2 cellular contexts compared by ENCODE assay signal in genomic region chr13:68748038-68748437, GRCh38.
TF ChIP-seq lines count a peak whose summit lies in the region.

No MANE protein-coding gene starts in this region.

TF ChIP-seq in GM23338, 12 proteins besides CTCF, POLR2A, EP300 and RAD21:
- TF ChIP-seq, protein P1, sequence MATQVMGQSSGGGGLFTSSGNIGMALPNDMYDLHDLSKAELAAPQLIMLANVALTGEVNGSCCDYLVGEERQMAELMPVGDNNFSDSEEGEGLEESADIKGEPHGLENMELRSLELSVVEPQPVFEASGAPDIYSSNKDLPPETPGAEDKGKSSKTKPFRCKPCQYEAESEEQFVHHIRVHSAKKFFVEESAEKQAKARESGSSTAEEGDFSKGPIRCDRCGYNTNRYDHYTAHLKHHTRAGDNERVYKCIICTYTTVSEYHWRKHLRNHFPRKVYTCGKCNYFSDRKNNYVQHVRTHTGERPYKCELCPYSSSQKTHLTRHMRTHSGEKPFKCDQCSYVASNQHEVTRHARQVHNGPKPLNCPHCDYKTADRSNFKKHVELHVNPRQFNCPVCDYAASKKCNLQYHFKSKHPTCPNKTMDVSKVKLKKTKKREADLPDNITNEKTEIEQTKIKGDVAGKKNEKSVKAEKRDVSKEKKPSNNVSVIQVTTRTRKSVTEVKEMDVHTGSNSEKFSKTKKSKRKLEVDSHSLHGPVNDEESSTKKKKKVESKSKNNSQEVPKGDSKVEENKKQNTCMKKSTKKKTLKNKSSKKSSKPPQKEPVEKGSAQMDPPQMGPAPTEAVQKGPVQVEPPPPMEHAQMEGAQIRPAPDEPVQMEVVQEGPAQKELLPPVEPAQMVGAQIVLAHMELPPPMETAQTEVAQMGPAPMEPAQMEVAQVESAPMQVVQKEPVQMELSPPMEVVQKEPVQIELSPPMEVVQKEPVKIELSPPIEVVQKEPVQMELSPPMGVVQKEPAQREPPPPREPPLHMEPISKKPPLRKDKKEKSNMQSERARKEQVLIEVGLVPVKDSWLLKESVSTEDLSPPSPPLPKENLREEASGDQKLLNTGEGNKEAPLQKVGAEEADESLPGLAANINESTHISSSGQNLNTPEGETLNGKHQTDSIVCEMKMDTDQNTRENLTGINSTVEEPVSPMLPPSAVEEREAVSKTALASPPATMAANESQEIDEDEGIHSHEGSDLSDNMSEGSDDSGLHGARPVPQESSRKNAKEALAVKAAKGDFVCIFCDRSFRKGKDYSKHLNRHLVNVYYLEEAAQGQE (IDR thresholded peaks at IDR 0.05; ENCODE audit: unreplicated experiment), result no peak

TF ChIP-seq in K562, 482 proteins besides CTCF, POLR2A, EP300 and RAD21 (continued from another document):
- TF ChIP-seq PKNOX1 (IDR thresholded peaks at IDR 0.05), result no peak
- no peak for TF ChIP-seq NFRKB (IDR thresholded peaks at IDR 0.05; ENCODE audit: low read depth)
- TF ChIP-seq, protein P2, sequence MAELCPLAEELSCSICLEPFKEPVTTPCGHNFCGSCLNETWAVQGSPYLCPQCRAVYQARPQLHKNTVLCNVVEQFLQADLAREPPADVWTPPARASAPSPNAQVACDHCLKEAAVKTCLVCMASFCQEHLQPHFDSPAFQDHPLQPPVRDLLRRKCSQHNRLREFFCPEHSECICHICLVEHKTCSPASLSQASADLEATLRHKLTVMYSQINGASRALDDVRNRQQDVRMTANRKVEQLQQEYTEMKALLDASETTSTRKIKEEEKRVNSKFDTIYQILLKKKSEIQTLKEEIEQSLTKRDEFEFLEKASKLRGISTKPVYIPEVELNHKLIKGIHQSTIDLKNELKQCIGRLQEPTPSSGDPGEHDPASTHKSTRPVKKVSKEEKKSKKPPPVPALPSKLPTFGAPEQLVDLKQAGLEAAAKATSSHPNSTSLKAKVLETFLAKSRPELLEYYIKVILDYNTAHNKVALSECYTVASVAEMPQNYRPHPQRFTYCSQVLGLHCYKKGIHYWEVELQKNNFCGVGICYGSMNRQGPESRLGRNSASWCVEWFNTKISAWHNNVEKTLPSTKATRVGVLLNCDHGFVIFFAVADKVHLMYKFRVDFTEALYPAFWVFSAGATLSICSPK (IDR thresholded peaks at IDR 0.05; ENCODE audit: borderline replicate concordance), result no peak
- no peak for TF ChIP-seq TRIM24 (IDR thresholded peaks at IDR 0.05)
- TF ChIP-seq KLF1 (tag; IDR thresholded peaks at IDR 0.05), result no peak
- no peak for TF ChIP-seq KLF6 (CRISPR knock-in tag; IDR thresholded peaks at IDR 0.05; ENCODE audit: borderline replicate concordance)
- no peak for TF ChIP-seq ZNF512 (tag; IDR thresholded peaks at IDR 0.05)
- TF ChIP-seq ZNF253 (CRISPR knock-in tag; conservative IDR thresholded peaks at IDR 0.05), result no peak
- no peak for TF ChIP-seq HDAC3 (IDR thresholded peaks at IDR 0.05; ENCODE audit: borderline replicate concordance, partially characterized antibody)
